ENCODE assay signal across 15 cellular contexts in the genomic region with DNA sequence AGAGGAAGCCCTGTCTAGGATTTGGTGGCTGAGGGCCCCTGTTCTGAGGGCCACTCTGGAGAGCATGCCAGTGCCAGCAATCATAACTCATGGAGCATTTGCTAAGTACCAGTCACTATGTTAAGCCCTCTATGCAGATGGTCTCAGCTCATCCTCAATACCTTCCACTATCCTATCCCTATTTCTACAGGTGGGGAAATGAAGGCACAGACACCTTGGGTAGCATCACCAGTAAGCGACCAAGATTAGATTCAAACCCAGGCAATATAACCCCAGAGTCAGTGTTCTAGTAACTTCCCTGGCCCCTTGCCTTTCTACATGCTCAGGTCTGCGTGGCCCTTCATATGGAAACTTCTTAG. TPM values are rescaled to one million over a fixed set of nuclear protein-coding genes. Genes with fewer than 3 reads are reported as not detected.
A peak's percentile ranks its signal among the peaks of the same experiment; 100 is the strongest.
DNase-seq lines count a peak whose midpoint lies in the region; ATAC-seq and TF ChIP-seq lines count a peak whose summit lies in the region.
"Had no signal": no experiment of that assay in that cellular context is flagged by ENCODE, and none has a peak within 500 bp of the region (broad histone marks: within the 10 kb centered on the region; RNA-seq: fewer than 3 reads in every experiment).

No MANE protein-coding gene starts in this region.

- no peak overlapping the region for H3K27ac Mint-ChIP-seq in endothelial cell (ENCODE audit: unreplicated experiment)
- H3K27ac Mint-ChIP-seq: activated CD8-positive, alpha-beta memory T cell treated with anti-CD3 and anti-CD28 coated beads, Interleukin-2, amount 10 ng/mL, durations not matched to agents 7 days and 5 days; activated T-helper 2 cell treated with anti-CD3 and anti-CD28 coated beads, Interferon-gamma antibody, Interleukin-2, Interleukin-4, amounts not matched to agents 10 μg/mL and 5 μg/mL and 100 μg/mL, durations not matched to agents 14 hours and 24 hours and 36 hours; effector memory CD8-positive, alpha-beta T cell had no signal

- H3K4me1 Mint-ChIP-seq in endothelial cell (ENCODE audit: unreplicated experiment) = no peaks in the 10 kb centered on the region
- H3K4me1 Mint-ChIP-seq: activated CD8-positive, alpha-beta memory T cell treated with anti-CD3 and anti-CD28 coated beads, Interleukin-2, amount 10 ng/mL, durations not matched to agents 7 days and 5 days had no signal

- WGBS in spleen, 5 donors = 92 to 100% (median 93%) methylated on average over 2 of the region's 2 CpGs

- no peak overlapping the region for H3K4me3 Mint-ChIP-seq in endothelial cell (ENCODE audit: unreplicated experiment)
- H3K4me3 Mint-ChIP-seq: activated CD8-positive, alpha-beta memory T cell treated with anti-CD3 and anti-CD28 coated beads, Interleukin-2, amount 10 ng/mL, durations not matched to agents 7 days and 5 days; effector memory CD8-positive, alpha-beta T cell had no signal

- H3K9me3 Mint-ChIP-seq in endothelial cell (ENCODE audit: unreplicated experiment) = no peaks in the 10 kb centered on the region
- H3K9me3 Mint-ChIP-seq: activated T-helper 2 cell treated with anti-CD3 and anti-CD28 coated beads, Interferon-gamma antibody, Interleukin-2, Interleukin-4, amounts not matched to agents 10 μg/mL and 5 μg/mL and 100 μg/mL, durations not matched to agents 14 hours and 24 hours and 36 hours; effector memory CD8-positive, alpha-beta T cell had no signal

- TF ChIP-seq CTCF in RWPE1 (conservative IDR thresholded peaks at IDR 0.05; ENCODE audit: low read depth) (peak; percentile 15; the same call in 1 of the 2 replicates), endothelial cell (IDR thresholded peaks at IDR 0.05; ENCODE audit: unreplicated experiment) (peak; percentile 77), spleen (IDR thresholded peaks at IDR 0.05 in 8 of 11, conservative IDR thresholded peaks at IDR 0.05 in 3 of 11) (peak in 6 of 11 experiments; percentile 20 to 69 (median 52)), breast epithelium (IDR thresholded peaks at IDR 0.05) (no peak)

- no peak for TF ChIP-seq POLR2A in spleen (IDR thresholded peaks at IDR 0.05)
- TF ChIP-seq POLR2A in breast epithelium (IDR thresholded peaks at IDR 0.05) = no peak

- no peak overlapping the region for H3K4me3 ChIP-seq in spleen
- H3K4me3 ChIP-seq in breast epithelium = no peak overlapping the region
- H3K4me3 ChIP-seq: BLaER1, left ventricle myocardium inferior, SJSA1, skin epidermis had no signal

- no peak for ATAC-seq in GM18870 (IDR thresholded peaks at IDR 0.05; ENCODE audit: unreplicated experiment)

- peaks cover 0 to 6% (median 0%) of the 10 kb centered on the region in 6 donors for H3K4me1 ChIP-seq in spleen
- H3K4me1 ChIP-seq in breast epithelium = peaks cover 3 to 4% of the 10 kb centered on the region in 2 donors
- H3K4me1 ChIP-seq: left ventricle myocardium inferior had no signal

- intact Hi-C loops in spleen (cut with DNase I; ENCODE audit: low total_unique reads) = loop anchor here (5.0 kb wide), 1 partner anchor 326 kb away; no protein-coding TSS in a partner anchor
- intact Hi-C loops in breast epithelium (cut with DNase I; ENCODE audit: low total_unique reads) = no loop called here

- H3K36me3 Mint-ChIP-seq in endothelial cell (ENCODE audit: low read depth, unreplicated experiment) = peaks cover 8% of the 10 kb centered on the region
- H3K36me3 Mint-ChIP-seq: activated CD8-positive, alpha-beta memory T cell treated with anti-CD3 and anti-CD28 coated beads, Interleukin-2, amount 10 ng/mL, durations not matched to agents 7 days and 5 days had no signal

- H3K36me3 ChIP-seq in spleen (peaks cover 15 to 87% (median 68%) of the 10 kb centered on the region in 6 donors), breast epithelium (no peaks in the 10 kb centered on the region)

- H3K9me3 ChIP-seq in spleen (no peaks in the 10 kb centered on the region), breast epithelium (no peaks in the 10 kb centered on the region)
- H3K9me3 ChIP-seq: BLaER1, left ventricle myocardium inferior, SJSA1 had no signal

- H3K27me3 ChIP-seq in spleen (replicated peaks in 1 of 7) (no peaks in the 10 kb centered on the region), breast epithelium (no peaks in the 10 kb centered on the region)
- H3K27me3 ChIP-seq: BLaER1, SJSA1 had no signal

- H3K27me3 Mint-ChIP-seq in endothelial cell (ENCODE audit: unreplicated experiment) = peaks cover 6% of the 10 kb centered on the region
- H3K27me3 Mint-ChIP-seq: activated CD8-positive, alpha-beta memory T cell treated with anti-CD3 and anti-CD28 coated beads, Interleukin-2, amount 10 ng/mL, durations not matched to agents 7 days and 5 days; effector memory CD8-positive, alpha-beta T cell had no signal

- H3K27ac ChIP-seq in RWPE1 = peak overlapping the region; percentile 19
- no peak overlapping the region for H3K27ac ChIP-seq in spleen
- H3K27ac ChIP-seq in breast epithelium = no peak overlapping the region
- H3K27ac ChIP-seq: BLaER1, left ventricle myocardium inferior, SJSA1, skin epidermis had no signal

- DNase-seq in NCI-H2227 (lab: John Stamatoyannopoulos, UW; ENCODE audit: unreplicated experiment) (peak; percentile 66), NCI-H2227 treated with DMSO at 0.1 percent for 48 hours (lab: John Stamatoyannopoulos, UW) (no peak), RWPE1 (ENCODE audit: low spot score) (no peak), endothelial cell (ENCODE audit: low spot score) (no peak), spleen (no peak), breast epithelium (ENCODE audit: low spot score in 2 of 2) (no peak), NCI-H510A (lab: John Stamatoyannopoulos, UW) (no peak)

- CTCF ChIA-PET in RWPE1 (lab: Yijun Ruan, JAX) = interaction anchor here (0.6 to 1.5 kb wide), 6 partner anchors 12 to 268 kb away, joined by 3 to 6 read pairs (median 4); no protein-coding TSS in a partner anchor

- POLR2A ChIA-PET in RWPE1 (lab: Yijun Ruan, JAX; ENCODE audit: low non-redundant PET) = no interaction called here

RNA-seq across cellular contexts. Expression of a gene that starts 7.9 kb away (rescaled TPM):
- total RNA-seq in endothelial cell (ENCODE audit: unreplicated experiment) (41.8 TPM), spleen (10 to 100 TPM; 22.0 to 60.7 (median 33.7) TPM), breast epithelium (10 to 100 TPM; 36.7 to 53.9 (median 42.7) TPM)
- polyA plus RNA-seq in spleen = 1 to 10 TPM; 1.3 to 7.2 (median 2.9) TPM

RNA-seq across cellular contexts. Expression of a gene that starts 45.5 kb away (rescaled TPM):
- 3,428 TPM for total RNA-seq in endothelial cell (ENCODE audit: unreplicated experiment)
- total RNA-seq in spleen = 1,000 to 10,000 TPM in 4 of 7 donors, under 1 TPM in 3; under 0.01 to 8,075 (median 6,234) TPM
- not detected for polyA plus RNA-seq in spleen
- under 1 TPM; under 0.01 TPM for total RNA-seq in breast epithelium

Comparison
In these comparisons a context has a peak if more than half of its experiments do, and no peak if none do; other contexts are left out.
1. CTCF ChIP-seq: peak in RWPE1 (single experiment), endothelial cell (single experiment) and spleen (6 of 11); none in breast epithelium (0 of 3).